In the genomic region with DNA sequence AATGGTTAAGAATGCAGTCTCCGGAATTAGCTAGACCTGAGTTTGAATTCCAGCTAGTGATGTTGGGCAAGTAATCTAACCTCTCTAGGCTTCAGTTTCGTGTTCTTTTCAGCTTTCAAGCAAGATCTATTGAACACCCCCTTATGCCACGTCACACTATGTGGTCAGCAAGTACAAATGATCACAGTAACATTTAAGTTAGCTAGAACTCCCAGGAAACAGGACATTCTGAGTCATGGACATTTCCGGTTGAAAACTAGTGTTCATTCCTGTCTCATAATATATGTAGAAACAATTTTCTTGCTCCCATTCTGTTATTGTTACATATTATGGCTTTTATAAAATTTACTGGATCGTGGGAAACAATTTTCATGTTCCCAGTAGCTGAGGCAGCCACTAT, we compare ENCODE assay signal across 20 cellular contexts. TPM values are rescaled to one million over a fixed set of nuclear protein-coding genes. Genes with fewer than 3 reads are reported as not detected.
A peak's percentile ranks its signal among the peaks of the same experiment; 100 is the strongest.
DNase-seq lines count a peak whose midpoint lies in the region; FAIRE-seq and TF ChIP-seq lines count a peak whose summit lies in the region.
"Had no signal": no experiment of that assay in that cellular context is flagged by ENCODE, and none has a peak within 500 bp of the region (broad histone marks: within the 10 kb centered on the region; RNA-seq: fewer than 3 reads in every experiment).

No MANE protein-coding gene starts in this region.

- no TSS peak for BruUV-seq in mammary epithelial cell (replicated peaks; lab: Mats Ljungman, UMichigan)

- dilution Hi-C loops in mammary epithelial cell (cut with HindIII; ENCODE audit: low sequenced_read_pairs) = loop anchor here (5.0 kb wide), 1 partner anchor 68 kb away; no protein-coding TSS in a partner anchor
- dilution Hi-C loops in keratinocyte (cut with MboI; ENCODE audit: extremely low pct_ligation_motif_present, low sequenced_read_pairs) = no loop called here

- peak; percentile 34 for FAIRE-seq in keratinocyte (lab: Jason Lieb, UNC)
- FAIRE-seq: D721Med had no signal

- H3K9ac ChIP-seq in mammary epithelial cell (ENCODE audit: insufficient read depth, low read length) = no peak overlapping the region
- no peak overlapping the region for H3K9ac ChIP-seq in keratinocyte (ENCODE audit: control insufficient read depth, extremely low read depth, insufficient read depth, low read length)
- no peak overlapping the region for H3K9ac ChIP-seq in endodermal cell (ENCODE audit: extremely low read depth, low read length, poor library complexity, severe bottlenecking)

- H3K4me3 ChIP-seq in mammary epithelial cell (replicated peaks in 1 of 3; ENCODE audit: insufficient read depth in 1 of 3, low read depth in 2 of 3, low read length in 3 of 3) (no peak overlapping the region), keratinocyte (ENCODE audit: control insufficient read depth in 2 of 3, extremely low read depth in 1 of 3, insufficient read depth in 2 of 3, low read depth in 1 of 3, low read length in 3 of 3) (no peak overlapping the region), thyroid gland (replicated peaks in 1 of 3) (no peak overlapping the region), endodermal cell (ENCODE audit: low read length) (no peak overlapping the region)
- H3K4me3 ChIP-seq: ascending aorta, mucosa of descending colon, testis had no signal

- DNase-seq in ELR (ENCODE audit: low read depth) (peak; percentile 88), MV-4-11 (lab: John Stamatoyannopoulos, UW) (peak; percentile 77), mammary epithelial cell (peak; percentile 83), keratinocyte (ENCODE audit: low read depth, low spot score) (no peak), thyroid gland (no peak), NCI-H2081 (lab: John Stamatoyannopoulos, UW) (no peak), endodermal cell (no peak)
- DNase-seq in activated T-helper 2 cell treated with anti-CD3 and anti-CD28 coated beads, Interferon-gamma antibody, Interleukin-2, Interleukin-4, amounts not matched to agents 10 μg/mL and 5 μg/mL and 100 μg/mL, durations not matched to agents 14 hours and 24 hours and 36 hours (ENCODE audit: low spot score) = no peak
- DNase-seq: activated CD4-positive, alpha-beta T cell treated with anti-CD3 and anti-CD28 coated beads for 1 hour; activated gamma-delta T cell treated with Interleukin-2 at 50 U/mL for 16 hours; KBM-7; mucosa of descending colon; NCI-H1436; occipital lobe; stimulated activated CD4-positive, alpha-beta T cell treated with anti-CD3 and anti-CD28 coated beads, Interleukin-2, amount 100 ng/mL, for 48 hours; testis had no signal

- H3K9me1 ChIP-seq in keratinocyte (ENCODE audit: control insufficient read depth, extremely low read depth, insufficient read depth, low read length) = no peaks in the 10 kb centered on the region

- no peak overlapping the region for H3K4me3 Mint-ChIP-seq in activated T-helper 2 cell treated with anti-CD3 and anti-CD28 coated beads, Interferon-gamma antibody, Interleukin-2, Interleukin-4, amounts not matched to agents 10 μg/mL and 5 μg/mL and 100 μg/mL, durations not matched to agents 14 hours and 24 hours and 36 hours (ENCODE audit: low read depth)
- H3K4me3 Mint-ChIP-seq in endodermal cell = no peak overlapping the region
- H3K4me3 Mint-ChIP-seq: T-helper 2 cell treated with Interferon-gamma antibody and Interleukin-4, amounts not matched to agents 5 μg/mL and 100 μg/mL, for 36 hours had no signal

- H3K36me3 Mint-ChIP-seq in activated T-helper 2 cell treated with anti-CD3 and anti-CD28 coated beads, Interferon-gamma antibody, Interleukin-2, Interleukin-4, amounts not matched to agents 10 μg/mL and 5 μg/mL and 100 μg/mL, durations not matched to agents 14 hours and 24 hours and 36 hours (ENCODE audit: low read depth) = no peaks in the 10 kb centered on the region
- H3K36me3 Mint-ChIP-seq in endodermal cell (ENCODE audit: low read depth) = no peaks in the 10 kb centered on the region

- H3K9me3 ChIP-seq in mammary epithelial cell (replicated peaks; ENCODE audit: insufficient read depth, low read length) (no peaks in the 10 kb centered on the region), keratinocyte (ENCODE audit: control insufficient read depth, low read depth, low read length) (no peaks in the 10 kb centered on the region), thyroid gland (no peaks in the 10 kb centered on the region), endodermal cell (ENCODE audit: control insufficient read depth, low read length) (no peaks in the 10 kb centered on the region)
- H3K9me3 ChIP-seq: ascending aorta, mucosa of descending colon, testis had no signal

- no peaks in the 10 kb centered on the region for H3K79me2 ChIP-seq in mammary epithelial cell (ENCODE audit: insufficient read depth, low read length)
- H3K79me2 ChIP-seq in keratinocyte (ENCODE audit: control insufficient read depth, insufficient read depth, low read length) = no peaks in the 10 kb centered on the region

- no peaks in the 10 kb centered on the region for H3K9me3 Mint-ChIP-seq in activated T-helper 2 cell treated with anti-CD3 and anti-CD28 coated beads, Interferon-gamma antibody, Interleukin-2, Interleukin-4, amounts not matched to agents 10 μg/mL and 5 μg/mL and 100 μg/mL, durations not matched to agents 14 hours and 24 hours and 36 hours
- H3K9me3 Mint-ChIP-seq in endodermal cell = no peaks in the 10 kb centered on the region
- H3K9me3 Mint-ChIP-seq: T-helper 2 cell treated with Interferon-gamma antibody and Interleukin-4, amounts not matched to agents 5 μg/mL and 100 μg/mL, for 36 hours had no signal

- CTCF ChIA-PET in mammary epithelial cell (lab: Charles Lee; ENCODE audit: low non-redundant PET) = no interaction called here

- H4K20me1 ChIP-seq in mammary epithelial cell (ENCODE audit: insufficient read depth, low read length) (no peaks in the 10 kb centered on the region), keratinocyte (ENCODE audit: control insufficient read depth, extremely low read depth, insufficient read depth, low read length) (no peaks in the 10 kb centered on the region)

- intact Hi-C loops in mammary epithelial cell (cut with micrococcal nuclease) (no loop called here), thyroid gland (cut with DNase I) (no loop called here)
- intact Hi-C loops in activated T-helper 2 cell treated with anti-CD3 and anti-CD28 coated beads, Interferon-gamma antibody, Interleukin-2, Interleukin-4, amounts not matched to agents 10 μg/mL and 5 μg/mL and 100 μg/mL, durations not matched to agents 14 hours and 24 hours and 36 hours (cut with micrococcal nuclease) = no loop called here

- peak overlapping the region; percentile 54 for H3K27ac ChIP-seq in mammary epithelial cell (ENCODE audit: insufficient read depth, low read depth, low read length)
- no peak overlapping the region for H3K27ac ChIP-seq in keratinocyte (ENCODE audit: control insufficient read depth, insufficient read depth, low read length)
- no peak overlapping the region for H3K27ac ChIP-seq in thyroid gland
- H3K27ac ChIP-seq in endodermal cell (ENCODE audit: low read depth, low read length) = no peak overlapping the region
- H3K27ac ChIP-seq: ascending aorta, testis had no signal

- H3K36me3 ChIP-seq in mammary epithelial cell (ENCODE audit: insufficient read depth, low read length) = no peaks in the 10 kb centered on the region
- no peaks in the 10 kb centered on the region for H3K36me3 ChIP-seq in keratinocyte (ENCODE audit: control insufficient read depth in 2 of 2, extremely low read depth in 1 of 2, insufficient read depth in 2 of 2, low read length in 2 of 2)
- H3K36me3 ChIP-seq in thyroid gland = no peaks in the 10 kb centered on the region
- no peaks in the 10 kb centered on the region for H3K36me3 ChIP-seq in endodermal cell (ENCODE audit: control insufficient read depth, insufficient read depth, low read length)
- H3K36me3 ChIP-seq: ascending aorta had no signal

- H3K4me2 ChIP-seq in mammary epithelial cell (ENCODE audit: insufficient read depth, low read depth, low read length) (no peak overlapping the region), keratinocyte (ENCODE audit: control insufficient read depth, extremely low read depth, insufficient read depth, low read depth, low read length) (no peak overlapping the region)

- 68% methylated on average over 5 of the region's 5 CpGs for WGBS in mammary epithelial cell (ENCODE audit: low coverage, missing lambda C conversion rate)
- WGBS in thyroid gland, 2 donors = 84 to 86% methylated on average over 5 of the region's 5 CpGs
- 93 to 97% methylated on average over 3 to 4 of the region's 5 CpGs for WGBS in endodermal cell (ENCODE audit: insufficient coverage in 1 of 2, insufficient read length in 1 of 2), 2 experiments

- peak overlapping the region; percentile 4 for H2AFZ ChIP-seq in mammary epithelial cell (ENCODE audit: low read depth, low read length)
- H2AFZ ChIP-seq in keratinocyte (ENCODE audit: control insufficient read depth, low read length) = no peak overlapping the region

- H3K4me1 ChIP-seq in mammary epithelial cell (ENCODE audit: insufficient read depth, low read length) (peaks cover 28% of the 10 kb centered on the region), keratinocyte (ENCODE audit: control insufficient read depth, extremely low read depth, insufficient read depth, low read length) (peaks cover 12% of the 10 kb centered on the region), thyroid gland (no peaks in the 10 kb centered on the region), endodermal cell (ENCODE audit: control insufficient read depth, insufficient read depth, low read length) (no peaks in the 10 kb centered on the region)
- H3K4me1 ChIP-seq: ascending aorta, testis had no signal

- no peak for TF ChIP-seq CTCF in mammary epithelial cell (conservative IDR thresholded peaks at IDR 0.05 in 1 of 2, IDR thresholded peaks at IDR 0.05 in 1 of 2; ENCODE audit: extremely low read depth in 1 of 2, insufficient read depth in 1 of 2, low read depth in 1 of 2, low read length in 2 of 2)
- no peak for TF ChIP-seq CTCF in keratinocyte (optimal IDR thresholded peaks at IDR 0.05 in 1 of 3, IDR thresholded peaks at IDR 0.05 in 1 of 3, conservative IDR thresholded peaks at IDR 0.05 in 1 of 3; ENCODE audit: extremely low read depth in 1 of 3, insufficient read depth in 2 of 3, low read length in 3 of 3)
- TF ChIP-seq CTCF in thyroid gland (IDR thresholded peaks at IDR 0.05) = no peak
- no peak for TF ChIP-seq CTCF in endodermal cell (conservative IDR thresholded peaks at IDR 0.05)

- no peaks in the 10 kb centered on the region for H3K4me1 Mint-ChIP-seq in activated T-helper 2 cell treated with anti-CD3 and anti-CD28 coated beads, Interferon-gamma antibody, Interleukin-2, Interleukin-4, amounts not matched to agents 10 μg/mL and 5 μg/mL and 100 μg/mL, durations not matched to agents 14 hours and 24 hours and 36 hours (ENCODE audit: low read depth)
- H3K4me1 Mint-ChIP-seq in endodermal cell = peaks cover 16% of the 10 kb centered on the region

- H3K27me3 ChIP-seq in mammary epithelial cell (ENCODE audit: insufficient read depth, low read length) (no peaks in the 10 kb centered on the region), keratinocyte (ENCODE audit: control insufficient read depth, extremely low read depth, insufficient read depth, low read length) (no peaks in the 10 kb centered on the region), thyroid gland (no peaks in the 10 kb centered on the region), endodermal cell (ENCODE audit: control insufficient read depth, insufficient read depth, low read length, poor library complexity, severe bottlenecking) (no peaks in the 10 kb centered on the region)
- H3K27me3 ChIP-seq: ascending aorta, testis had no signal

- H3K27ac Mint-ChIP-seq in activated T-helper 2 cell treated with anti-CD3 and anti-CD28 coated beads, Interferon-gamma antibody, Interleukin-2, Interleukin-4, amounts not matched to agents 10 μg/mL and 5 μg/mL and 100 μg/mL, durations not matched to agents 14 hours and 24 hours and 36 hours = no peak overlapping the region
- H3K27ac Mint-ChIP-seq in endodermal cell = no peak overlapping the region
- H3K27ac Mint-ChIP-seq: T-helper 2 cell treated with Interferon-gamma antibody and Interleukin-4, amounts not matched to agents 5 μg/mL and 100 μg/mL, for 36 hours had no signal

- peaks cover 12% of the 10 kb centered on the region for H3K27me3 Mint-ChIP-seq in activated T-helper 2 cell treated with anti-CD3 and anti-CD28 coated beads, Interferon-gamma antibody, Interleukin-2, Interleukin-4, amounts not matched to agents 10 μg/mL and 5 μg/mL and 100 μg/mL, durations not matched to agents 14 hours and 24 hours and 36 hours (ENCODE audit: low read depth)
- H3K27me3 Mint-ChIP-seq in endodermal cell (ENCODE audit: insufficient read depth) = peaks cover 6% of the 10 kb centered on the region

- in situ Hi-C loops in mammary epithelial cell (cut with MboI; ENCODE audit: low sequenced_read_pairs in 2 of 2) = no loop called here

- TF ChIP-seq POLR2A in thyroid gland (IDR thresholded peaks at IDR 0.05) = no peak

RNA-seq across cellular contexts. Expression of gene NHLH2, which starts 34.0 kb away (rescaled TPM):
- total RNA-seq in mammary epithelial cell = 1 to 10 TPM in 1 of 2 donors, not detected in 1; 1.0 TPM
- 0.02 TPM for polyA plus RNA-seq in mammary epithelial cell
- not detected for polyA minus RNA-seq in mammary epithelial cell
- polyA plus RNA-seq in keratinocyte = 0.19 to 0.27 TPM (median 0.21 TPM) in 3 replicates
- 0.25 TPM for polyA plus RNA-seq in keratinocyte (2011; ENCODE audit: low read depth)
- polyA plus RNA-seq in keratinocyte (2011; cell fraction: cytosol; rRNA removed) = 0.13 TPM in 2 replicates
- 0.59 and 0.63 TPM in 2 replicates for polyA plus RNA-seq in keratinocyte (2011; cell fraction: nucleus; rRNA removed)
- polyA plus RNA-seq in keratinocyte (2012; ENCODE audit: low replicate concordance) = 0.39 and 0.79 TPM in 2 replicates
- 0.16 TPM in 1 of 3 replicates, not detected in the others for polyA minus RNA-seq in keratinocyte
- not detected for polyA minus RNA-seq in keratinocyte (2011; cell fraction: cytosol; rRNA and poly(A)+ RNA removed)
- 0.11 and 0.16 TPM in 2 replicates for polyA minus RNA-seq in keratinocyte (2011; cell fraction: nucleus; rRNA and poly(A)+ RNA removed)
- total RNA-seq in activated T-helper 2 cell treated with anti-CD3 and anti-CD28 coated beads, Interferon-gamma antibody, Interleukin-2, Interleukin-4, amounts not matched to agents 10 μg/mL and 5 μg/mL and 100 μg/mL, durations not matched to agents 14 hours and 24 hours and 36 hours = not detected in 2 replicates
- total RNA-seq in thyroid gland = not detected
- 1 to 10 TPM; 1.4 to 2.1 TPM for total RNA-seq in endodermal cell
- polyA plus RNA-seq in endodermal cell (2013, experiment 1 of 2) = 19.9 TPM
- 15.9 TPM for polyA plus RNA-seq in endodermal cell (2013, experiment 2 of 2)
- total RNA-seq: ascending aorta, mucosa of descending colon, sciatic nerve had no signal

Comparison
In these comparisons a context has a peak if more than half of its experiments do, and no peak if none do; other contexts are left out.
1. DNase-seq: peak in ELR (single experiment), MV-4-11 (single experiment) and mammary epithelial cell (single experiment); none in keratinocyte (single experiment), activated T-helper 2 cell treated with anti-CD3 and anti-CD28 coated beads, Interferon-gamma antibody, Interleukin-2, Interleukin-4, amounts not matched to agents 10 μg/mL and 5 μg/mL and 100 μg/mL, durations not matched to agents 14 hours and 24 hours and 36 hours (single experiment), thyroid gland (0 of 2), NCI-H2081 (0 of 2) and endodermal cell (single experiment).